17 cellular contexts compared by ENCODE assay signal in genomic region chr7:89773594-89773993, GRCh38.
DNase-seq lines count a peak whose midpoint lies in the region; TF ChIP-seq lines count a peak whose summit lies in the region.
"Had no signal": no experiment of that assay in that cellular context is flagged by ENCODE, and none has a peak within 500 bp of the region (broad histone marks: within the 10 kb centered on the region; RNA-seq: fewer than 3 reads in every experiment).

No MANE protein-coding gene starts in this region.

- peak; percentile 44 for DNase-seq in Caki2 (ENCODE audit: low read depth)
- peak; percentile 36 for DNase-seq in HT1080 (ENCODE audit: low read depth)
- peak; percentile 31 for DNase-seq in kidney tubule cell (ENCODE audit: low spot score)
- DNase-seq in GM10266 (ENCODE audit: extremely low spot score) = no peak
- no peak for DNase-seq in D341Med (ENCODE audit: low spot score)
- no peak for DNase-seq in activated CD4-positive, alpha-beta T cell treated with anti-CD3 and anti-CD28 coated beads for 48 hours
- DNase-seq: 8988T; ACHN; AML-193; BE2C; Calu3; CD4-positive, alpha-beta T cell; CD8-positive, alpha-beta memory T cell; DMS153; DND-41; GOT3; HFFc6 had no signal

- in situ Hi-C loops in Caki2 (cut with HindIII; ENCODE audit: low pct_unique_long_range_greater_than_20kb, low sequenced_read_pairs) = no loop called here

- TF ChIP-seq CTCF in GM10266 (IDR thresholded peaks at IDR 0.05; ENCODE audit: control insufficient read depth, insufficient read depth, low read depth, missing control alignments) = no peak

Comparison
In these comparisons a context has a peak if more than half of its experiments do, and no peak if none do; other contexts are left out.
1. DNase-seq: peak in Caki2 (single experiment), HT1080 (single experiment) and kidney tubule cell (single experiment); none in GM10266 (single experiment), D341Med (single experiment) and activated CD4-positive, alpha-beta T cell treated with anti-CD3 and anti-CD28 coated beads for 48 hours (single experiment).